1 cellular context compared by ENCODE assay signal in the genomic region with DNA sequence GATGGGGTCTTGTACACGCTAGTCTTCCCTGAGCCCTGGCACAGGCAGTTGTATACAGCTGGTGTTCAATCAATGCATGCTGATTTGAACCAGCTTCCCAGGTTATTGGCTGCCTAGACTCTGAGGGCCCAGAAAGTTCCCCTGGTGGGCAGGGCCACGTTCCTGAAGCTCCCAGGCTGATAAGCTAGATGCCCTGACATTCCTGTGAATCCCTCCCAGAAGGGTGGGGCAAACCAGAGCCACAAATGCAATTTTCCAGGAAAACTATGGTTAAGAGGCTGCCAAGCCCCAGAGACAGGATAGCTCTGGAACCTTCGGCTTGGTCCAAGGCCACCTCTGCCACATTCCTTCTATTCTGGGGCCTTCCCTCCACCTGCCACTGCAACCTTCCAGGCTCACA.
TF ChIP-seq lines count a peak whose summit lies in the region.

No MANE protein-coding gene starts in this region.

TF ChIP-seq in A549, 52 proteins besides CTCF, POLR2A, EP300 and RAD21 (continued from another document):
- no peak for TF ChIP-seq MYC (IDR thresholded peaks at IDR 0.05; ENCODE audit: borderline replicate concordance, low read length)
- TF ChIP-seq, protein P1, sequence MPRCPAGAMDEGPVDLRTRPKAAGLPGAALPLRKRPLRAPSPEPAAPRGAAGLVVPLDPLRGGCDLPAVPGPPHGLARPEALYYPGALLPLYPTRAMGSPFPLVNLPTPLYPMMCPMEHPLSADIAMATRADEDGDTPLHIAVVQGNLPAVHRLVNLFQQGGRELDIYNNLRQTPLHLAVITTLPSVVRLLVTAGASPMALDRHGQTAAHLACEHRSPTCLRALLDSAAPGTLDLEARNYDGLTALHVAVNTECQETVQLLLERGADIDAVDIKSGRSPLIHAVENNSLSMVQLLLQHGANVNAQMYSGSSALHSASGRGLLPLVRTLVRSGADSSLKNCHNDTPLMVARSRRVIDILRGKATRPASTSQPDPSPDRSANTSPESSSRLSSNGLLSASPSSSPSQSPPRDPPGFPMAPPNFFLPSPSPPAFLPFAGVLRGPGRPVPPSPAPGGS (IDR thresholded peaks at IDR 0.05) = no peak
- TF ChIP-seq, protein P2, sequence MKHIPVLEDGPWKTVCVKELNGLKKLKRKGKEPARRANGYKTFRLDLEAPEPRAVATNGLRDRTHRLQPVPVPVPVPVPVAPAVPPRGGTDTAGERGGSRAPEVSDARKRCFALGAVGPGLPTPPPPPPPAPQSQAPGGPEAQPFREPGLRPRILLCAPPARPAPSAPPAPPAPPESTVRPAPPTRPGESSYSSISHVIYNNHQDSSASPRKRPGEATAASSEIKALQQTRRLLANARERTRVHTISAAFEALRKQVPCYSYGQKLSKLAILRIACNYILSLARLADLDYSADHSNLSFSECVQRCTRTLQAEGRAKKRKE (CRISPR knock-in tag; IDR thresholded peaks at IDR 0.05; ENCODE audit: low read depth) = no peak
- no peak for TF ChIP-seq NR3C1 (IDR thresholded peaks at IDR 0.05)
- no peak for TF ChIP-seq TP53 (CRISPR knock-in tag; IDR thresholded peaks at IDR 0.05)
